In genomic region chr22:19488285-19488684, GRCh38 we compare ENCODE assay signal across 28 cellular contexts. TPM values are rescaled to one million over a fixed set of nuclear protein-coding genes. Genes with fewer than 3 reads are reported as not detected.
"Had no signal": no experiment of that assay in that cellular context is flagged by ENCODE, and none has a peak within 500 bp of the region (broad histone marks: within the 10 kb centered on the region; RNA-seq: fewer than 3 reads in every experiment).

No MANE protein-coding gene starts in this region.

- H3K4me1 ChIP-seq: esophagus squamous epithelium, gastrocnemius medialis, left lung, lower lobe of right lung had no signal

- H3K4me3 ChIP-seq: coronary artery, esophagus squamous epithelium, gastrocnemius medialis, heart right ventricle, left lung, lower lobe of right lung, mucosa of descending colon had no signal

- FAIRE-seq: colon, endometrium, islet of Langerhans, keratinocyte had no signal

- DNase-seq: effector CD8-positive, alpha-beta T cell; effector memory CD8-positive, alpha-beta T cell; endodermal cell; erythroblast; esophagus squamous epithelium; foreskin fibroblast; foreskin melanocyte; gastrocnemius medialis; glutamatergic neuron; head of caudate nucleus; heart right ventricle; hippocampal formation; left cardiac atrium; left lung; left ventricle myocardium superior; lower lobe of right lung; mesenchymal stem cell; mucosa of descending colon; naive B cell had no signal

- H3K27ac ChIP-seq: coronary artery, epithelial cell of prostate, esophagus squamous epithelium, gastrocnemius medialis, heart right ventricle, left lung, lower lobe of right lung had no signal

- ATAC-seq: effector memory CD8-positive, alpha-beta T cell; esophagus mucosa; gastrocnemius medialis; heart right ventricle; left cardiac atrium; left lung; left ventricle myocardium superior; lower lobe of right lung; mucosa of descending colon had no signal

- H3K27me3 ChIP-seq: esophagus squamous epithelium, gastrocnemius medialis, heart right ventricle, left lung had no signal

- H3K36me3 ChIP-seq: gastrocnemius medialis, heart right ventricle, lower lobe of right lung had no signal

- H3K9me3 ChIP-seq: esophagus squamous epithelium, gastrocnemius medialis, heart right ventricle, left lung, lower lobe of right lung, mucosa of descending colon had no signal

RNA-seq across cellular contexts. Expression of gene CDC45, which starts 8.6 kb away (rescaled TPM):
- total RNA-seq: mesenteric fat pad had no signal

RNA-seq across cellular contexts. Expression of gene CLDN5, which starts 35.9 kb away (rescaled TPM):
- total RNA-seq: mesothelial cell of epicardium had no signal
- polyA plus RNA-seq: keratinocyte had no signal
